ENCODE assay signal across 1 cellular context in the genomic region with DNA sequence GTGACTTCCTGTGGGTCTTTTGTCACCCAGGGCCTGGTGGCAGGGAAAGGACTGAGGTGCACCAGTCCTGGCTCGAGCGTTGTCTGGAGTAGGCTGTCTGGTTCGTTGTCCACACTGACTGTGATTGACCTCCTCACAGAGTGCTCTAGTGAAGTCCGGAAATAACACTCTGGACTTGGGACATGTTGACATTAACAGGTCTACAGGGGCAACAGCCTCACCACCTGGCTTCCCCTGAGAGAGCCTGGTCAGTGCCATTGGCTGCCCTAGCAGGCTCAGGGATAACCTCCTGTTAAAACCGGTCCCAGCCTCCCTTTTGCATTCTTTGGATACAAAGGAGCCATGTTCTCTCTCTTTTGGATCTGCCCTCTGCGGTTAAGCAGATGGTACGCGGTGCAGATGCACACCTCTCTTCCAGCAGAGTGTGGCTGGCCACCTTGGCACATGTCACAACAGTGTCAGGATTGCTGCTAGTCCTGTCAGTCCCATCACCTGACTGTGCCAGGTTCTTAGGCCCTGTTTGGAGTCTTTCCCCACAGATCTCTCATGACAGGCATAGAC.
TF ChIP-seq lines count a peak whose summit lies in the region.

No MANE protein-coding gene starts in this region.

TF ChIP-seq in GM12878, 131 proteins besides CTCF, POLR2A, EP300 and RAD21:
- TF ChIP-seq SMAD5 (IDR thresholded peaks at IDR 0.05; ENCODE audit: low read depth) (no peak), ZNF384 (IDR thresholded peaks at IDR 0.05; ENCODE audit: borderline replicate concordance, low read depth, low read length) (no peak), POLR2AphosphoS5 (IDR thresholded peaks at IDR 0.05; ENCODE audit: low read length) (no peak), ZNF217 (IDR thresholded peaks at IDR 0.05) (no peak), NR2F1 (conservative IDR thresholded peaks at IDR 0.05) (no peak), ZNF622 (IDR thresholded peaks at IDR 0.05) (no peak), RFX5 (IDR thresholded peaks at IDR 0.05; ENCODE audit: low read depth, low read length) (no peak), CEBPB (IDR thresholded peaks at IDR 0.05; ENCODE audit: borderline replicate concordance in 1 of 2, low read depth in 2 of 2, low read length in 2 of 2) (no peak), RB1 (IDR thresholded peaks at IDR 0.05; ENCODE audit: borderline replicate concordance) (no peak), CHD2 (IDR thresholded peaks at IDR 0.05; ENCODE audit: borderline replicate concordance, low read depth, low read length) (no peak), HDAC6 (IDR thresholded peaks at IDR 0.05; ENCODE audit: unreplicated experiment) (no peak)
- TF ChIP-seq, protein P1, sequence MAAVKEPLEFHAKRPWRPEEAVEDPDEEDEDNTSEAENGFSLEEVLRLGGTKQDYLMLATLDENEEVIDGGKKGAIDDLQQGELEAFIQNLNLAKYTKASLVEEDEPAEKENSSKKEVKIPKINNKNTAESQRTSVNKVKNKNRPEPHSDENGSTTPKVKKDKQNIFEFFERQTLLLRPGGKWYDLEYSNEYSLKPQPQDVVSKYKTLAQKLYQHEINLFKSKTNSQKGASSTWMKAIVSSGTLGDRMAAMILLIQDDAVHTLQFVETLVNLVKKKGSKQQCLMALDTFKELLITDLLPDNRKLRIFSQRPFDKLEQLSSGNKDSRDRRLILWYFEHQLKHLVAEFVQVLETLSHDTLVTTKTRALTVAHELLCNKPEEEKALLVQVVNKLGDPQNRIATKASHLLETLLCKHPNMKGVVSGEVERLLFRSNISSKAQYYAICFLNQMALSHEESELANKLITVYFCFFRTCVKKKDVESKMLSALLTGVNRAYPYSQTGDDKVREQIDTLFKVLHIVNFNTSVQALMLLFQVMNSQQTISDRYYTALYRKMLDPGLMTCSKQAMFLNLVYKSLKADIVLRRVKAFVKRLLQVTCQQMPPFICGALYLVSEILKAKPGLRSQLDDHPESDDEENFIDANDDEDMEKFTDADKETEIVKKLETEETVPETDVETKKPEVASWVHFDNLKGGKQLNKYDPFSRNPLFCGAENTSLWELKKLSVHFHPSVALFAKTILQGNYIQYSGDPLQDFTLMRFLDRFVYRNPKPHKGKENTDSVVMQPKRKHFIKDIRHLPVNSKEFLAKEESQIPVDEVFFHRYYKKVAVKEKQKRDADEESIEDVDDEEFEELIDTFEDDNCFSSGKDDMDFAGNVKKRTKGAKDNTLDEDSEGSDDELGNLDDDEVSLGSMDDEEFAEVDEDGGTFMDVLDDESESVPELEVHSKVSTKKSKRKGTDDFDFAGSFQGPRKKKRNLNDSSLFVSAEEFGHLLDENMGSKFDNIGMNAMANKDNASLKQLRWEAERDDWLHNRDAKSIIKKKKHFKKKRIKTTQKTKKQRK (IDR thresholded peaks at IDR 0.05; ENCODE audit: low read depth, low read length): no peak
- TF ChIP-seq, protein P2, sequence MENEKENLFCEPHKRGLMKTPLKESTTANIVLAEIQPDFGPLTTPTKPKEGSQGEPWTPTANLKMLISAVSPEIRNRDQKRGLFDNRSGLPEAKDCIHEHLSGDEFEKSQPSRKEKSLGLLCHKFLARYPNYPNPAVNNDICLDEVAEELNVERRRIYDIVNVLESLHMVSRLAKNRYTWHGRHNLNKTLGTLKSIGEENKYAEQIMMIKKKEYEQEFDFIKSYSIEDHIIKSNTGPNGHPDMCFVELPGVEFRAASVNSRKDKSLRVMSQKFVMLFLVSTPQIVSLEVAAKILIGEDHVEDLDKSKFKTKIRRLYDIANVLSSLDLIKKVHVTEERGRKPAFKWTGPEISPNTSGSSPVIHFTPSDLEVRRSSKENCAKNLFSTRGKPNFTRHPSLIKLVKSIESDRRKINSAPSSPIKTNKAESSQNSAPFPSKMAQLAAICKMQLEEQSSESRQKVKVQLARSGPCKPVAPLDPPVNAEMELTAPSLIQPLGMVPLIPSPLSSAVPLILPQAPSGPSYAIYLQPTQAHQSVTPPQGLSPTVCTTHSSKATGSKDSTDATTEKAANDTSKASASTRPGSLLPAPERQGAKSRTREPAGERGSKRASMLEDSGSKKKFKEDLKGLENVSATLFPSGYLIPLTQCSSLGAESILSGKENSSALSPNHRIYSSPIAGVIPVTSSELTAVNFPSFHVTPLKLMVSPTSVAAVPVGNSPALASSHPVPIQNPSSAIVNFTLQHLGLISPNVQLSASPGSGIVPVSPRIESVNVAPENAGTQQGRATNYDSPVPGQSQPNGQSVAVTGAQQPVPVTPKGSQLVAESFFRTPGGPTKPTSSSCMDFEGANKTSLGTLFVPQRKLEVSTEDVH (IDR thresholded peaks at IDR 0.05; ENCODE audit: low read depth, partially characterized antibody): no peak
- TF ChIP-seq, protein P3, sequence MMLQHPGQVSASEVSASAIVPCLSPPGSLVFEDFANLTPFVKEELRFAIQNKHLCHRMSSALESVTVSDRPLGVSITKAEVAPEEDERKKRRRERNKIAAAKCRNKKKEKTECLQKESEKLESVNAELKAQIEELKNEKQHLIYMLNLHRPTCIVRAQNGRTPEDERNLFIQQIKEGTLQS (IDR thresholded peaks at IDR 0.05; ENCODE audit: borderline replicate concordance, extremely low read depth, low read depth, low read length): no peak
- TF ChIP-seq, protein P4, sequence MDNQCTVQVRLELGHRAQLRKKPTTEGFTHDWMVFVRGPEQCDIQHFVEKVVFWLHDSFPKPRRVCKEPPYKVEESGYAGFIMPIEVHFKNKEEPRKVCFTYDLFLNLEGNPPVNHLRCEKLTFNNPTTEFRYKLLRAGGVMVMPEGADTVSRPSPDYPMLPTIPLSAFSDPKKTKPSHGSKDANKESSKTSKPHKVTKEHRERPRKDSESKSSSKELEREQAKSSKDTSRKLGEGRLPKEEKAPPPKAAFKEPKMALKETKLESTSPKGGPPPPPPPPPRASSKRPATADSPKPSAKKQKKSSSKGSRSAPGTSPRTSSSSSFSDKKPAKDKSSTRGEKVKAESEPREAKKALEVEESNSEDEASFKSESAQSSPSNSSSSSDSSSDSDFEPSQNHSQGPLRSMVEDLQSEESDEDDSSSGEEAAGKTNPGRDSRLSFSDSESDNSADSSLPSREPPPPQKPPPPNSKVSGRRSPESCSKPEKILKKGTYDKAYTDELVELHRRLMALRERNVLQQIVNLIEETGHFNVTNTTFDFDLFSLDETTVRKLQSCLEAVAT (IDR thresholded peaks at IDR 0.05): no peak
- TF ChIP-seq, protein P5, sequence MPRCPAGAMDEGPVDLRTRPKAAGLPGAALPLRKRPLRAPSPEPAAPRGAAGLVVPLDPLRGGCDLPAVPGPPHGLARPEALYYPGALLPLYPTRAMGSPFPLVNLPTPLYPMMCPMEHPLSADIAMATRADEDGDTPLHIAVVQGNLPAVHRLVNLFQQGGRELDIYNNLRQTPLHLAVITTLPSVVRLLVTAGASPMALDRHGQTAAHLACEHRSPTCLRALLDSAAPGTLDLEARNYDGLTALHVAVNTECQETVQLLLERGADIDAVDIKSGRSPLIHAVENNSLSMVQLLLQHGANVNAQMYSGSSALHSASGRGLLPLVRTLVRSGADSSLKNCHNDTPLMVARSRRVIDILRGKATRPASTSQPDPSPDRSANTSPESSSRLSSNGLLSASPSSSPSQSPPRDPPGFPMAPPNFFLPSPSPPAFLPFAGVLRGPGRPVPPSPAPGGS (IDR thresholded peaks at IDR 0.05; ENCODE audit: borderline replicate concordance, insufficient read depth, low read depth, low read length, poor library complexity, severe bottlenecking): no peak
- TF ChIP-seq, protein P6, sequence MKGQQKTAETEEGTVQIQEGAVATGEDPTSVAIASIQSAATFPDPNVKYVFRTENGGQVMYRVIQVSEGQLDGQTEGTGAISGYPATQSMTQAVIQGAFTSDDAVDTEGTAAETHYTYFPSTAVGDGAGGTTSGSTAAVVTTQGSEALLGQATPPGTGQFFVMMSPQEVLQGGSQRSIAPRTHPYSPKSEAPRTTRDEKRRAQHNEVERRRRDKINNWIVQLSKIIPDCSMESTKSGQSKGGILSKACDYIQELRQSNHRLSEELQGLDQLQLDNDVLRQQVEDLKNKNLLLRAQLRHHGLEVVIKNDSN (IDR thresholded peaks at IDR 0.05; ENCODE audit: borderline replicate concordance, extremely low read length, insufficient read depth, low read depth, low read length): no peak
- TF ChIP-seq, protein P7, sequence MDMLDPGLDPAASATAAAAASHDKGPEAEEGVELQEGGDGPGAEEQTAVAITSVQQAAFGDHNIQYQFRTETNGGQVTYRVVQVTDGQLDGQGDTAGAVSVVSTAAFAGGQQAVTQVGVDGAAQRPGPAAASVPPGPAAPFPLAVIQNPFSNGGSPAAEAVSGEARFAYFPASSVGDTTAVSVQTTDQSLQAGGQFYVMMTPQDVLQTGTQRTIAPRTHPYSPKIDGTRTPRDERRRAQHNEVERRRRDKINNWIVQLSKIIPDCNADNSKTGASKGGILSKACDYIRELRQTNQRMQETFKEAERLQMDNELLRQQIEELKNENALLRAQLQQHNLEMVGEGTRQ (IDR thresholded peaks at IDR 0.05; ENCODE audit: borderline replicate concordance, low read depth, low read length): no peak
